In the genomic region with DNA sequence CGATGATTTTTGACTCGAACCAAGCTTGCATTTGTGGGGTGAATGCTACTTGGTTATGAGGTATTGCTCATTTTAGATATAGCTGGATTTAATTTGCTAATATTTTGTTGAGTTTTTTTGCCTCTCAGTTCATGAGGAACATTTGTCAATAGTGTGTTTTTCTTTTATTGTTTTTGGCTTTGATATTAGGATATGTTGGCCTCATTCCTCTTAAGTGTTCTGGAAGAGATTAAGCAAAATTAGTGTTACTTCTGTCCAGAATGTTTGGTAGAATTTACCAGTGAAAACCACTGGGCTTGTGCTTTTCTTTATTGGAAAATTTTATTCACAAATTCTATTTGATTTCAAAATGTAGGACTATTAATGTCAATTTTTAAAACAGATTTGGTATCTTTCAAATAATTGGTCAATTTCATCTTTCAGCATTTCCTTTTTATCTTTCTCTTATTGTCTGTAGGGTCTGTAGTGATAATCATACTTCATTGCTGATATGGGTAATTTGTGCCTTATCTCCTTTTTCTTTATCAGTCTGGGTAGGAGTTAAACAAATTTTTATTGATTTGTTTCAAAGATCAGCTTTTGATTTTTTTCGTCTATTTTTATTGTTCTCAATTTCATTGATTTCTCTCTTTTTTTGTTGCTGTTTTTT, we compare ENCODE assay signal across 24 cellular contexts.
"Had no signal": no experiment of that assay in that cellular context is flagged by ENCODE, and none has a peak within 500 bp of the region (broad histone marks: within the 10 kb centered on the region; RNA-seq: fewer than 3 reads in every experiment).

No MANE protein-coding gene starts in this region.

- H3K4me3 ChIP-seq: cardiac muscle cell, SJCRH30 had no signal

- H3K4me1 ChIP-seq: SJCRH30 had no signal

- H3K9ac ChIP-seq: KMS-11, SK-N-SH had no signal

- H3K9me3 ChIP-seq: SJCRH30 had no signal

- H3K27me3 ChIP-seq: brain microvascular endothelial cell, cardiac muscle cell, SJCRH30 had no signal

- H3K36me3 ChIP-seq: brain microvascular endothelial cell, cardiac muscle cell, SJCRH30 had no signal

- H3K4me2 ChIP-seq: KMS-11, SK-N-SH had no signal

- ATAC-seq: activated naive CD4-positive, alpha-beta T cell treated with anti-CD3 and anti-CD28 coated beads, Interleukin-2, amount 50 U/mL, for 72 hours; activated naive CD8-positive, alpha-beta T cell treated with anti-CD3 and anti-CD28 coated beads, Interleukin-2, amount 50 U/mL, for 24 hours; activated T-cell treated with anti-CD3 and anti-CD28 coated beads, Interleukin-2, amount 50 U/mL, for 4 hours had no signal

- H3K27ac ChIP-seq: brain microvascular endothelial cell, cardiac muscle cell, KMS-11, SJCRH30, VCaP had no signal

- DNase-seq: activated CD4-positive, alpha-beta memory T cell treated with anti-CD3 and anti-CD28 coated beads for 36 hours; activated CD4-positive, alpha-beta T cell treated with anti-CD3 and anti-CD28 coated beads, Interleukin-2, amount 10 ng/mL, durations not matched to agents 7 days and 5 days; activated CD4-positive, CD25-positive, alpha-beta regulatory T cell; activated CD8-positive, alpha-beta memory T cell treated with anti-CD3 and anti-CD28 coated beads for 24 hours; activated effector memory CD4-positive, alpha-beta T cell treated with anti-CD3 and anti-CD28 coated beads, Interleukin-2, amount 50 U/mL, for 16 hours; activated naive CD4-positive, alpha-beta T cell treated with Interleukin-2 at 50 U/mL for 16 hours; activated naive CD8-positive, alpha-beta T cell treated with anti-CD3 and anti-CD28 coated beads, Interleukin-2, amount 50 U/mL, for 24 hours; activated T-cell treated with anti-CD3 and anti-CD28 coated beads, Interleukin-2, amount 50 U/mL, for 4 hours; brain microvascular endothelial cell; NCI-H1092; NCI-H1417 treated with DMSO at 0.1 percent for 48 hours; NCI-H1694; NCI-H2029; NCI-H345; NCI-H510A; NCI-H526 treated with DMSO at 0.1 percent for 48 hours; NCI-H82; SJCRH30; SK-N-SH; T-helper 1 cell had no signal
